8 cellular contexts compared by ENCODE assay signal in genomic region chr5:96661841-96662724, GRCh38. TPM values are rescaled to one million over a fixed set of nuclear protein-coding genes. Genes with fewer than 3 reads are reported as not detected.
DNase-seq lines count a peak whose midpoint lies in the region; ATAC-seq and TF ChIP-seq lines count a peak whose summit lies in the region.

CAST (plus strand) TSS chr5:96662376; CDS start chr5:96662423, 47 bp downstream.

- H3K36me3 ChIP-seq in neural cell (ENCODE audit: insufficient read depth, low read length) = no peaks in the 10 kb centered on the region
- no peaks in the 10 kb centered on the region for H3K36me3 ChIP-seq in stomach

- no peaks in the 10 kb centered on the region for H3K9me2 ChIP-seq in neural cell (ENCODE audit: insufficient read depth, low read length)

- peaks cover 16 to 57% (median 40%) of the 10 kb centered on the region in 4 donors for H3K4me1 ChIP-seq in stomach

- peak within 1 kb of the TSS; percentile 9 for H2AFZ ChIP-seq in neural cell (ENCODE audit: low read depth, low read length)

- TF ChIP-seq CTCF in neural cell (IDR thresholded peaks at IDR 0.05; ENCODE audit: poor library complexity, severe bottlenecking) (no peak), stomach (IDR thresholded peaks at IDR 0.05) (no peak)

- H3F3A ChIP-seq in neural cell (ENCODE audit: insufficient read depth, low read length, poor library complexity, severe bottlenecking) = no peaks in the 10 kb centered on the region

- TF ChIP-seq RAD21 in neural cell (conservative IDR thresholded peaks at IDR 0.05) = no peak

- peaks cover 8% of the 10 kb centered on the region for H3K27me3 Mint-ChIP-seq in activated T-helper 17 cell treated with anti-CD3 and anti-CD28 coated beads, Interleukin-2, amount 50 U/mL, for 72 hours

- H3K4me2 ChIP-seq in neural cell (ENCODE audit: low read length) = peak within 1 kb of the TSS; percentile 26

- H3K9me3 ChIP-seq in neural cell (ENCODE audit: low read length) (no peaks in the 10 kb centered on the region), stomach (no peaks in the 10 kb centered on the region)

- no peaks in the 10 kb centered on the region for H3K9me3 Mint-ChIP-seq in activated T-helper 17 cell treated with anti-CD3 and anti-CD28 coated beads, Interleukin-2, amount 50 U/mL, for 72 hours

- peak within 1 kb of the TSS; percentile 45 for H3K9ac ChIP-seq in neural cell (ENCODE audit: low read length)

- peak within 1 kb of the TSS; percentile 98 for H3K27ac Mint-ChIP-seq in activated T-helper 17 cell treated with anti-CD3 and anti-CD28 coated beads, Interleukin-2, amount 50 U/mL, for 72 hours

- DNase-seq in CD1c-positive myeloid dendritic cell (ENCODE audit: extremely low spot score) = peak; percentile 95
- peak; percentile 50 for DNase-seq in GM19240 (ENCODE audit: insufficient read length, low spot score)
- DNase-seq in RPMI7951 (ENCODE audit: low read depth) = peak; percentile 97
- DNase-seq in fibroblast of peridontal ligament (ENCODE audit: extremely low read depth) = peak; percentile 94
- DNase-seq in stomach = peak; percentile 85

- no peaks in the 10 kb centered on the region for H4K20me1 ChIP-seq in neural cell (ENCODE audit: insufficient read depth)

- H3K27ac ChIP-seq in neural cell (ENCODE audit: low read length) (no peak within 1 kb of the TSS), stomach (peak within 1 kb of the TSS; percentile 99 to 100 (median 99))

- TF ChIP-seq POLR2A in stomach (IDR thresholded peaks at IDR 0.05) = no peak

- no peaks in the 10 kb centered on the region for H3K79me2 ChIP-seq in neural cell (replicated peaks; ENCODE audit: insufficient read depth, low read length)

- intact Hi-C loops in stomach (cut with DNase I; ENCODE audit: low total_unique reads) = no loop called here

- H3K4me3 ChIP-seq in neural cell (ENCODE audit: low read length) (peak within 1 kb of the TSS; percentile 68), stomach (peak within 1 kb of the TSS; percentile 80 to 93 (median 86))

- H3K27me3 ChIP-seq in neural cell (ENCODE audit: insufficient read depth, low read depth, low read length) (peaks cover 51% of the 10 kb centered on the region), stomach (no peaks in the 10 kb centered on the region)

- H3K4me3 Mint-ChIP-seq in activated T-helper 17 cell treated with anti-CD3 and anti-CD28 coated beads, Interleukin-2, amount 50 U/mL, for 72 hours = peak within 1 kb of the TSS; percentile 98

- no peak for TF ChIP-seq EP300 in neural cell (conservative IDR thresholded peaks at IDR 0.05; ENCODE audit: poor library complexity, severe bottlenecking)
- no peak for TF ChIP-seq EP300 in stomach (IDR thresholded peaks at IDR 0.05)

- WGBS in stomach, 5 donors = 0 to 2% (median 1%) methylated on average over 53 to 76 of the region's 77 CpGs

- H3K36me3 Mint-ChIP-seq in activated T-helper 17 cell treated with anti-CD3 and anti-CD28 coated beads, Interleukin-2, amount 50 U/mL, for 72 hours (ENCODE audit: low read depth) = peaks cover 21% of the 10 kb centered on the region

- ATAC-seq in HG03457 (IDR thresholded peaks at IDR 0.05; ENCODE audit: unreplicated experiment) = peak; percentile 59
- peak; percentile 74 for ATAC-seq in activated T-helper 17 cell treated with anti-CD3 and anti-CD28 coated beads, Interleukin-2, amount 50 U/mL, for 72 hours (replicated peaks)

- H3K4me1 Mint-ChIP-seq in activated T-helper 17 cell treated with anti-CD3 and anti-CD28 coated beads, Interleukin-2, amount 50 U/mL, for 72 hours = peaks cover 19% of the 10 kb centered on the region

TF ChIP-seq in neural cell, 6 proteins besides CTCF, POLR2A, EP300 and RAD21:
- TF ChIP-seq POLR2AphosphoS5 (IDR thresholded peaks at IDR 0.05) (peak; percentile 24), SMC3 (conservative IDR thresholded peaks at IDR 0.05; ENCODE audit: poor library complexity) (no peak), TAF1 (IDR thresholded peaks at IDR 0.05; ENCODE audit: low read depth) (no peak)

RNA-seq across cellular contexts. Expression of gene CAST, which starts in this region (rescaled TPM):
- 102 and 134 TPM in 2 replicates for total RNA-seq in RPMI7951 (2014; rRNA removed; shearing (Covaris generic))
- total RNA-seq in activated T-helper 17 cell treated with anti-CD3 and anti-CD28 coated beads, Interleukin-2, amount 50 U/mL, for 72 hours = 100 to 1,000 TPM; 165 to 229 TPM
- 7.3 and 8.4 TPM in 2 replicates for polyA plus RNA-seq in neural cell
- 13.1 and 20.0 TPM in 2 replicates for polyA minus RNA-seq in neural cell
- total RNA-seq in stomach = 100 to 1,000 TPM; 194 to 458 (median 237) TPM
- 10 to 100 TPM; 54.0 to 73.9 (median 69.4) TPM for polyA plus RNA-seq in stomach
